Comparison of ENCODE assay signal across 1 cellular context in genomic region chr17:27540300-27541105, GRCh38.
TF ChIP-seq lines count a peak whose summit lies in the region.

No MANE protein-coding gene starts in this region.

TF ChIP-seq in HEK293, 187 proteins besides CTCF, POLR2A, EP300 and RAD21 (continued from another document and continues in another):
- no peak for TF ChIP-seq ZNF704 (tag by site-specific recombination; IDR thresholded peaks at IDR 0.05)
- TF ChIP-seq ZBTB17 (tag by site-specific recombination; IDR thresholded peaks at IDR 0.05) = peak; percentile 79
- TF ChIP-seq ZNF561 (tag by site-specific recombination; IDR thresholded peaks at IDR 0.05; ENCODE audit: borderline replicate concordance) = no peak
- no peak for TF ChIP-seq ZNF639 (tag by site-specific recombination; IDR thresholded peaks at IDR 0.05)
- TF ChIP-seq ZNF404 (tag by site-specific recombination; IDR thresholded peaks at IDR 0.05) = no peak
- TF ChIP-seq TRIM28 (IDR thresholded peaks at IDR 0.05; ENCODE audit: borderline replicate concordance, low read length) = no peak
- TF ChIP-seq ZFP69B (tag by site-specific recombination; IDR thresholded peaks at IDR 0.05) = 0 out of 2 replicates have a peak, but pooled peaks have one; percentile 39
- no peak for TF ChIP-seq ZNF610 (tag by site-specific recombination; IDR thresholded peaks at IDR 0.05; ENCODE audit: borderline replicate concordance)
- no peak for TF ChIP-seq HOXD13 (CRISPR knock-in tag; IDR thresholded peaks at IDR 0.05; ENCODE audit: borderline replicate concordance)
- TF ChIP-seq GLI2 (tag by site-specific recombination; IDR thresholded peaks at IDR 0.05; ENCODE audit: borderline replicate concordance, low read depth) = no peak
- no peak for TF ChIP-seq ZNF138 (tag by site-specific recombination; IDR thresholded peaks at IDR 0.05; ENCODE audit: borderline replicate concordance)
- TF ChIP-seq PRDM10 (tag by site-specific recombination; IDR thresholded peaks at IDR 0.05) = peak; percentile 90
- TF ChIP-seq ZNF302 (tag by site-specific recombination; IDR thresholded peaks at IDR 0.05; ENCODE audit: low read depth) = no peak
- TF ChIP-seq ZNF571 (tag by site-specific recombination; IDR thresholded peaks at IDR 0.05) = no peak
- TF ChIP-seq ZNF529 (tag by site-specific recombination; IDR thresholded peaks at IDR 0.05; ENCODE audit: insufficient replicate concordance) = no peak
- TF ChIP-seq ZNF26 (tag by site-specific recombination; IDR thresholded peaks at IDR 0.05) = no peak
- TF ChIP-seq MZF1 (tag by site-specific recombination; IDR thresholded peaks at IDR 0.05; ENCODE audit: borderline replicate concordance) = no peak
- no peak for TF ChIP-seq KLF1 (tag by site-specific recombination; IDR thresholded peaks at IDR 0.05)
- TF ChIP-seq ZNF785 (tag by site-specific recombination; IDR thresholded peaks at IDR 0.05) = no peak
- TF ChIP-seq ZNF23 (tag by site-specific recombination; IDR thresholded peaks at IDR 0.05; ENCODE audit: borderline replicate concordance) = no peak
- no peak for TF ChIP-seq ZNF488 (tag by site-specific recombination; IDR thresholded peaks at IDR 0.05)
- TF ChIP-seq ZEB2 (tag by site-specific recombination; IDR thresholded peaks at IDR 0.05) = peak; percentile 28; the same call in 1 of the 2 replicates
- TF ChIP-seq ZNF76 (tag by site-specific recombination; IDR thresholded peaks at IDR 0.05; ENCODE audit: borderline replicate concordance, low read depth) = no peak; the same call in 1 of the 2 replicates
- no peak for TF ChIP-seq ZNF391 (tag by site-specific recombination; IDR thresholded peaks at IDR 0.05; ENCODE audit: borderline replicate concordance, low read depth)
- TF ChIP-seq INSM2 (tag by site-specific recombination; IDR thresholded peaks at IDR 0.05) = peak; percentile 96
- no peak for TF ChIP-seq GFI1B (tag by site-specific recombination; IDR thresholded peaks at IDR 0.05)
- no peak for TF ChIP-seq HOXC10 (CRISPR knock-in tag; IDR thresholded peaks at IDR 0.05)
- no peak for TF ChIP-seq ZNF280D (tag by site-specific recombination; IDR thresholded peaks at IDR 0.05)
- TF ChIP-seq GLIS2 (tag by site-specific recombination; IDR thresholded peaks at IDR 0.05) = no peak
- TF ChIP-seq ZFHX2 (tag by site-specific recombination; conservative IDR thresholded peaks at IDR 0.05) = 0 out of 2 replicates have a peak, but pooled peaks have one; percentile 21
- TF ChIP-seq ZBTB6 (tag by site-specific recombination; IDR thresholded peaks at IDR 0.05) = no peak
- TF ChIP-seq ZNF184 (tag by site-specific recombination; IDR thresholded peaks at IDR 0.05) = no peak
- no peak for TF ChIP-seq EGR2 (tag by site-specific recombination; IDR thresholded peaks at IDR 0.05; ENCODE audit: low read depth)
- no peak for TF ChIP-seq SETDB1 (IDR thresholded peaks at IDR 0.05; ENCODE audit: insufficient read length, low read length)
- TF ChIP-seq ZNF132 (tag by site-specific recombination; IDR thresholded peaks at IDR 0.05; ENCODE audit: borderline replicate concordance) = no peak
- no peak for TF ChIP-seq ZNF521 (tag by site-specific recombination; IDR thresholded peaks at IDR 0.05)
- TF ChIP-seq KLF10 (tag by site-specific recombination; IDR thresholded peaks at IDR 0.05) = peak; percentile 69
- TF ChIP-seq ZNF626 (tag by site-specific recombination; IDR thresholded peaks at IDR 0.05) = no peak
- TF ChIP-seq BCL11A (tag by site-specific recombination; IDR thresholded peaks at IDR 0.05; ENCODE audit: low read depth) = no peak
- no peak for TF ChIP-seq ZNF48 (tag by site-specific recombination; IDR thresholded peaks at IDR 0.05)
- TF ChIP-seq ZNF174 (tag by site-specific recombination; IDR thresholded peaks at IDR 0.05) = no peak
- peak; percentile 79 for TF ChIP-seq WT1 (tag by site-specific recombination; IDR thresholded peaks at IDR 0.05)
- peak; percentile 56 for TF ChIP-seq OSR2 (tag by site-specific recombination; IDR thresholded peaks at IDR 0.05)
- no peak for TF ChIP-seq ZNF16 (tag by site-specific recombination; IDR thresholded peaks at IDR 0.05; ENCODE audit: low read depth)
- TF ChIP-seq REPIN1 (tag by site-specific recombination; IDR thresholded peaks at IDR 0.05; ENCODE audit: low read depth) = no peak
- no peak for TF ChIP-seq ZSCAN23 (tag by site-specific recombination; IDR thresholded peaks at IDR 0.05)
- peak; percentile 91 for TF ChIP-seq ZBTB21 (tag by site-specific recombination; IDR thresholded peaks at IDR 0.05)
- TF ChIP-seq ZNF341 (tag by site-specific recombination; IDR thresholded peaks at IDR 0.05; ENCODE audit: low read depth) = peak; percentile 92
- TF ChIP-seq ZNF501 (tag by site-specific recombination; IDR thresholded peaks at IDR 0.05) = no peak
- peak; percentile 39; the same call in 1 of the 2 replicates for TF ChIP-seq ZNF394 (tag by site-specific recombination; IDR thresholded peaks at IDR 0.05; ENCODE audit: borderline replicate concordance)
- no peak for TF ChIP-seq ZNF354C (tag by site-specific recombination; IDR thresholded peaks at IDR 0.05; ENCODE audit: borderline replicate concordance, low read depth)
